1 cellular context compared by ENCODE assay signal in genomic region chr4:164770051-164770724, GRCh38.
TF ChIP-seq lines count a peak whose summit lies in the region.

No MANE protein-coding gene starts in this region.

TF ChIP-seq in GM23338, 12 proteins besides CTCF, POLR2A, EP300 and RAD21 (continued from another document):
- TF ChIP-seq, protein P1, sequence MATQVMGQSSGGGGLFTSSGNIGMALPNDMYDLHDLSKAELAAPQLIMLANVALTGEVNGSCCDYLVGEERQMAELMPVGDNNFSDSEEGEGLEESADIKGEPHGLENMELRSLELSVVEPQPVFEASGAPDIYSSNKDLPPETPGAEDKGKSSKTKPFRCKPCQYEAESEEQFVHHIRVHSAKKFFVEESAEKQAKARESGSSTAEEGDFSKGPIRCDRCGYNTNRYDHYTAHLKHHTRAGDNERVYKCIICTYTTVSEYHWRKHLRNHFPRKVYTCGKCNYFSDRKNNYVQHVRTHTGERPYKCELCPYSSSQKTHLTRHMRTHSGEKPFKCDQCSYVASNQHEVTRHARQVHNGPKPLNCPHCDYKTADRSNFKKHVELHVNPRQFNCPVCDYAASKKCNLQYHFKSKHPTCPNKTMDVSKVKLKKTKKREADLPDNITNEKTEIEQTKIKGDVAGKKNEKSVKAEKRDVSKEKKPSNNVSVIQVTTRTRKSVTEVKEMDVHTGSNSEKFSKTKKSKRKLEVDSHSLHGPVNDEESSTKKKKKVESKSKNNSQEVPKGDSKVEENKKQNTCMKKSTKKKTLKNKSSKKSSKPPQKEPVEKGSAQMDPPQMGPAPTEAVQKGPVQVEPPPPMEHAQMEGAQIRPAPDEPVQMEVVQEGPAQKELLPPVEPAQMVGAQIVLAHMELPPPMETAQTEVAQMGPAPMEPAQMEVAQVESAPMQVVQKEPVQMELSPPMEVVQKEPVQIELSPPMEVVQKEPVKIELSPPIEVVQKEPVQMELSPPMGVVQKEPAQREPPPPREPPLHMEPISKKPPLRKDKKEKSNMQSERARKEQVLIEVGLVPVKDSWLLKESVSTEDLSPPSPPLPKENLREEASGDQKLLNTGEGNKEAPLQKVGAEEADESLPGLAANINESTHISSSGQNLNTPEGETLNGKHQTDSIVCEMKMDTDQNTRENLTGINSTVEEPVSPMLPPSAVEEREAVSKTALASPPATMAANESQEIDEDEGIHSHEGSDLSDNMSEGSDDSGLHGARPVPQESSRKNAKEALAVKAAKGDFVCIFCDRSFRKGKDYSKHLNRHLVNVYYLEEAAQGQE (IDR thresholded peaks at IDR 0.05; ENCODE audit: unreplicated experiment), result no peak
- TF ChIP-seq EZH2phosphoT487 (IDR thresholded peaks at IDR 0.05; ENCODE audit: unreplicated experiment), result no peak
- no peak for TF ChIP-seq ZNF114 (CRISPR knock-in tag; IDR thresholded peaks at IDR 0.05)
- no peak for TF ChIP-seq CREB1 (CRISPR knock-in tag; IDR thresholded peaks at IDR 0.05; ENCODE audit: low read depth)
